12 cellular contexts compared by ENCODE assay signal in genomic region chr12:82740129-82741000, GRCh38. TPM values are rescaled to one million over a fixed set of nuclear protein-coding genes. Genes with fewer than 3 reads are reported as not detected.
DNase-seq lines count a peak whose midpoint lies in the region; ATAC-seq and TF ChIP-seq lines count a peak whose summit lies in the region.
"Had no signal": no experiment of that assay in that cellular context is flagged by ENCODE, and none has a peak within 500 bp of the region (broad histone marks: within the 10 kb centered on the region; RNA-seq: fewer than 3 reads in every experiment).

No MANE protein-coding gene starts in this region.

- peak overlapping the region; percentile 7 for H3K4me2 ChIP-seq in mesenchymal stem cell (ENCODE audit: low read length, poor library complexity, severe bottlenecking)

- H3K9me3 ChIP-seq in mesenchymal stem cell (ENCODE audit: control insufficient read depth, low read length): no peaks in the 10 kb centered on the region
- H3K9me3 ChIP-seq in body of pancreas: no peaks in the 10 kb centered on the region

- H3K36me3 ChIP-seq in brain microvascular endothelial cell (replicated peaks) (no peaks in the 10 kb centered on the region), mesenchymal stem cell (ENCODE audit: control insufficient read depth in 1 of 2, insufficient read depth in 2 of 2, low read depth in 1 of 2, low read length in 2 of 2) (peaks cover 0 to 2% of the 10 kb centered on the region in 2 experiments), body of pancreas (replicated peaks in 1 of 2; ENCODE audit: insufficient read depth in 1 of 2, low read depth in 2 of 2) (no peaks in the 10 kb centered on the region)

- 66% methylated on average over 7 of the region's 7 CpGs for WGBS in mesenchymal stem cell
- WGBS in body of pancreas, 2 donors: 92 to 93% methylated on average over 7 of the region's 7 CpGs

- H2AK5ac ChIP-seq in mesenchymal stem cell (ENCODE audit: low read length, severe bottlenecking): peak overlapping the region; percentile 95

- H3K79me1 ChIP-seq in mesenchymal stem cell (replicated peaks; ENCODE audit: low read length, poor library complexity, severe bottlenecking): no peaks in the 10 kb centered on the region

- H3K14ac ChIP-seq in mesenchymal stem cell (ENCODE audit: low read length in 2 of 2): no peak overlapping the region

- H2BK120ac ChIP-seq in mesenchymal stem cell (ENCODE audit: low read depth, low read length): no peak overlapping the region

- ATAC-seq in HG03442 (IDR thresholded peaks at IDR 0.05; ENCODE audit: unreplicated experiment): no peak
- ATAC-seq in body of pancreas: no peak
- ATAC-seq: stimulated activated naive B cell treated with anti-CD40 and anti-IgM and Interleukin-4, amounts not matched to agents 10 μg/mL and 1 μg/mL and 100 μg/mL, for 72 hours had no signal

- intact Hi-C loops in body of pancreas (cut with DNase I): no loop called here

- TF ChIP-seq POLR2A in body of pancreas (IDR thresholded peaks at IDR 0.05) (no peak), erythroblast (IDR thresholded peaks at IDR 0.05; ENCODE audit: low read length) (no peak)

- H2BK5ac ChIP-seq in mesenchymal stem cell (ENCODE audit: low read depth, low read length, poor library complexity, severe bottlenecking): no peak overlapping the region

- in situ Hi-C loops in brain microvascular endothelial cell (cut with HindIII; ENCODE audit: low pct_ligation_motif_present, low sequenced_read_pairs): no loop called here

- no peak overlapping the region for H3K18ac ChIP-seq in mesenchymal stem cell (ENCODE audit: low read depth in 1 of 2, low read length in 2 of 2)

- H3K23ac ChIP-seq in mesenchymal stem cell (ENCODE audit: low read length in 2 of 2): no peak overlapping the region

- H2AFZ ChIP-seq in mesenchymal stem cell (ENCODE audit: low read depth, low read length): no peak overlapping the region

- H2BK15ac ChIP-seq in mesenchymal stem cell (ENCODE audit: low read depth, poor library complexity, severe bottlenecking): no peak overlapping the region

- H3K9ac ChIP-seq in mesenchymal stem cell (ENCODE audit: low read length): peak overlapping the region; percentile 65

- peak; percentile 49 for DNase-seq in COLO829 (ENCODE audit: low spot score)
- peak; percentile 89 for DNase-seq in HT1080 (ENCODE audit: low read depth)
- peak; percentile 80 for DNase-seq in brain microvascular endothelial cell
- DNase-seq in mesenchymal stem cell: peak; percentile 7
- no peak for DNase-seq in body of pancreas
- no peak for DNase-seq in GF-D8 (lab: John Stamatoyannopoulos, UW)
- no peak for DNase-seq in erythroblast (lab: John Stamatoyannopoulos, UW)
- DNase-seq: activated gamma-delta T cell; DND-41; stimulated activated CD4-positive, alpha-beta T cell treated with anti-CD3 and anti-CD28 coated beads, Interleukin-12 subunit alpha, Interleukin-12 subunit beta, amount 100 ng/mL, for 4 hours; stimulated activated naive B cell treated with anti-CD40 and anti-IgM and Interleukin-4, amounts not matched to agents 10 μg/mL and 1 μg/mL and 100 μg/mL, for 72 hours had no signal

- no peak overlapping the region for H2BK12ac ChIP-seq in mesenchymal stem cell (ENCODE audit: low read length in 2 of 2)

- H3K27ac ChIP-seq in brain microvascular endothelial cell (peak overlapping the region; percentile 67), mesenchymal stem cell (ENCODE audit: low read length, poor library complexity, severe bottlenecking) (peak overlapping the region; percentile 30), body of pancreas (no peak overlapping the region)

- peaks cover 3% of the 10 kb centered on the region for H3K4me1 ChIP-seq in mesenchymal stem cell (ENCODE audit: control insufficient read depth, insufficient read depth, low read depth, low read length)
- H3K4me1 ChIP-seq in body of pancreas: no peaks in the 10 kb centered on the region

- H3K27me3 ChIP-seq in brain microvascular endothelial cell (replicated peaks) (no peaks in the 10 kb centered on the region), mesenchymal stem cell (ENCODE audit: control insufficient read depth in 1 of 2, insufficient read depth in 1 of 2, low read length in 2 of 2) (no peaks in the 10 kb centered on the region), body of pancreas (no peaks in the 10 kb centered on the region)

- H3K4me3 ChIP-seq in brain microvascular endothelial cell (ENCODE audit: low read depth, low read length): no peak overlapping the region
- H3K4me3 ChIP-seq in mesenchymal stem cell (ENCODE audit: insufficient read depth in 1 of 2, low read depth in 1 of 2, low read length in 2 of 2): no peak overlapping the region
- no peak overlapping the region for H3K4me3 ChIP-seq in body of pancreas

- no peak overlapping the region for H4K91ac ChIP-seq in mesenchymal stem cell (ENCODE audit: low read length)

- TF ChIP-seq CTCF in brain microvascular endothelial cell (IDR thresholded peaks at IDR 0.05; ENCODE audit: low read depth, low read length, missing control alignments): no peak
- TF ChIP-seq CTCF in body of pancreas (IDR thresholded peaks at IDR 0.05): no peak

- H4K8ac ChIP-seq in mesenchymal stem cell (ENCODE audit: low read length): no peak overlapping the region

- no peak overlapping the region for H3K4ac ChIP-seq in mesenchymal stem cell (ENCODE audit: low read depth in 1 of 2, low read length in 2 of 2)

RNA-seq across cellular contexts. Expression of gene TMTC2, which starts 53.7 kb away (rescaled TPM):
- total RNA-seq in HT1080 (2014; rRNA removed; shearing (Covaris generic)): 1.6 and 1.7 TPM in 2 replicates
- polyA plus RNA-seq in HT1080 (2015; cell fraction: cytosol; rRNA removed): 2.1 and 2.2 TPM in 2 replicates
- polyA plus RNA-seq in HT1080 (2015; cell fraction: nucleus; rRNA removed): 4.7 and 5.0 TPM in 2 replicates
- polyA plus RNA-seq in mesenchymal stem cell (2013, experiment 1 of 2): 0.54 TPM
- polyA plus RNA-seq in mesenchymal stem cell (2013, experiment 2 of 2): 0.64 TPM
- 10 to 100 TPM; 10.4 to 20.1 TPM for total RNA-seq in body of pancreas

Comparison
In these comparisons a context has a peak if more than half of its experiments do, and no peak if none do; other contexts are left out.
1. DNase-seq: peak in COLO829 (single experiment), HT1080 (single experiment), brain microvascular endothelial cell (single experiment) and mesenchymal stem cell (single experiment); none in body of pancreas (0 of 4), GF-D8 (single experiment) and erythroblast (0 of 2).
2. H3K27ac ChIP-seq: peak in brain microvascular endothelial cell (single experiment) and mesenchymal stem cell (single experiment); none in body of pancreas (0 of 4).